19 cellular contexts compared by ENCODE assay signal in genomic region chr6:6924708-6925107, GRCh38.
DNase-seq lines count a peak whose midpoint lies in the region; ATAC-seq and TF ChIP-seq lines count a peak whose summit lies in the region.
"Had no signal": no experiment of that assay in that cellular context is flagged by ENCODE, and none has a peak within 500 bp of the region (broad histone marks: within the 10 kb centered on the region; RNA-seq: fewer than 3 reads in every experiment).

No MANE protein-coding gene starts in this region.

- H3K4me3 ChIP-seq in WERI-Rb-1 (ENCODE audit: low read depth, low read length) = no peak overlapping the region
- H3K4me3 ChIP-seq in esophagus squamous epithelium = no peak overlapping the region
- no peak overlapping the region for H3K4me3 ChIP-seq in psoas muscle
- no peak overlapping the region for H3K4me3 ChIP-seq in subcutaneous abdominal adipose tissue (ENCODE audit: low read depth in 1 of 5, low read length in 5 of 5)
- H3K4me3 ChIP-seq in lower lobe of right lung = no peak overlapping the region
- H3K4me3 ChIP-seq: BLaER1 treated with 17β-estradiol and CSF1 and Interleukin-3, amounts not matched to agents 10 nM and 100 nM; GM23338 had no signal

- intact Hi-C loops in esophagus squamous epithelium (cut with DNase I) (no loop called here), psoas muscle (cut with DNase I) (loop anchor here (5.0 to 10.0 kb wide), 7 partner anchors 32 to 310 kb away; no protein-coding TSS in a partner anchor), lower lobe of right lung (cut with DNase I) (no loop called here)

- no peak overlapping the region for H3K9ac ChIP-seq in subcutaneous abdominal adipose tissue (ENCODE audit: low read length in 5 of 5)
- H3K9ac ChIP-seq: BLaER1 treated with 17β-estradiol and CSF1 and Interleukin-3, amounts not matched to agents 10 nM and 100 nM had no signal

- H3K27me3 ChIP-seq in WERI-Rb-1 (ENCODE audit: insufficient read depth, low read depth, severe bottlenecking) (no peaks in the 10 kb centered on the region), esophagus squamous epithelium (no peaks in the 10 kb centered on the region), psoas muscle (ENCODE audit: insufficient read depth in 3 of 3, low read length in 2 of 3) (no peaks in the 10 kb centered on the region), subcutaneous abdominal adipose tissue (ENCODE audit: control insufficient read depth in 5 of 5, insufficient read depth in 4 of 5, low read length in 5 of 5) (no peaks in the 10 kb centered on the region), lower lobe of right lung (ENCODE audit: low read depth) (no peaks in the 10 kb centered on the region)
- H3K27me3 ChIP-seq: BE2C; BLaER1 treated with 17β-estradiol and CSF1 and Interleukin-3, amounts not matched to agents 10 nM and 100 nM had no signal

- TF ChIP-seq POLR2A in esophagus squamous epithelium (IDR thresholded peaks at IDR 0.05) = no peak

- H3K36me3 ChIP-seq in WERI-Rb-1 (no peaks in the 10 kb centered on the region), esophagus squamous epithelium (no peaks in the 10 kb centered on the region), psoas muscle (ENCODE audit: insufficient read depth in 1 of 2, low read depth in 1 of 2) (no peaks in the 10 kb centered on the region), subcutaneous abdominal adipose tissue (ENCODE audit: control insufficient read depth in 5 of 5, insufficient read depth in 5 of 5, low read length in 5 of 5) (no peaks in the 10 kb centered on the region), lower lobe of right lung (no peaks in the 10 kb centered on the region)
- H3K36me3 ChIP-seq: BE2C; BLaER1 treated with 17β-estradiol and CSF1 and Interleukin-3, amounts not matched to agents 10 nM and 100 nM had no signal

- WGBS in esophagus squamous epithelium, 2 donors = 88 to 96% methylated on average over 5 of the region's 5 CpGs
- WGBS in psoas muscle, 3 donors = 78 to 84% (median 78%) methylated on average over 5 of the region's 5 CpGs

- DNase-seq in WERI-Rb-1 (peak; percentile 62), esophagus squamous epithelium (lab: John Stamatoyannopoulos, UW) (no peak), psoas muscle (peak; percentile 34 to 70), AG08396 (ENCODE audit: low spot score) (no peak), lower lobe of right lung (no peak)
- DNase-seq: AML-193; BE2C; CD4-positive, alpha-beta T cell; CD8-positive, alpha-beta memory T cell; DMS 273 treated with DMSO at 0.1 percent for 48 hours; DMS79; GF-D8; H9 had no signal

- peaks cover 17 to 72% (median 26%) of the 10 kb centered on the region in 3 donors for H3K4me1 ChIP-seq in esophagus squamous epithelium
- peaks cover 46% of the 10 kb centered on the region for H3K4me1 ChIP-seq in psoas muscle
- H3K4me1 ChIP-seq in subcutaneous abdominal adipose tissue (ENCODE audit: control insufficient read depth in 5 of 5, insufficient read depth in 5 of 5, low read length in 5 of 5) = peaks cover 6 to 56% (median 34%) of the 10 kb centered on the region in 5 donors
- H3K4me1 ChIP-seq in lower lobe of right lung = no peaks in the 10 kb centered on the region
- H3K4me1 ChIP-seq: BE2C had no signal

- ATAC-seq in psoas muscle (peak; percentile 14 to 46 (median 37)), lower lobe of right lung (no peak), HG02678 (IDR thresholded peaks at IDR 0.05; ENCODE audit: unreplicated experiment) (no peak)
- ATAC-seq: GM23338, HCT116 had no signal

- H3K27ac ChIP-seq in WERI-Rb-1 = peak overlapping the region; percentile 82
- peak overlapping the region in 3 of 4 donors; percentile 40 to 87 (median 84) for H3K27ac ChIP-seq in esophagus squamous epithelium
- H3K27ac ChIP-seq in psoas muscle = peak overlapping the region; percentile 93
- peak overlapping the region; percentile 83 for H3K27ac ChIP-seq in subcutaneous abdominal adipose tissue (ENCODE audit: low read depth, low read length)
- H3K27ac ChIP-seq in lower lobe of right lung = no peak overlapping the region
- H3K27ac ChIP-seq: 22Rv1; BLaER1 treated with 17β-estradiol and CSF1 and Interleukin-3, amounts not matched to agents 10 nM and 100 nM had no signal

- H3K9me3 ChIP-seq in WERI-Rb-1 (ENCODE audit: severe bottlenecking) (peaks cover 15% of the 10 kb centered on the region), esophagus squamous epithelium (no peaks in the 10 kb centered on the region), psoas muscle (no peaks in the 10 kb centered on the region), subcutaneous abdominal adipose tissue (ENCODE audit: control insufficient read depth in 5 of 5, low read length in 5 of 5) (no peaks in the 10 kb centered on the region), lower lobe of right lung (no peaks in the 10 kb centered on the region)
- H3K9me3 ChIP-seq: BE2C had no signal

- TF ChIP-seq CTCF in WERI-Rb-1 (IDR thresholded peaks at IDR 0.05; ENCODE audit: low read depth, low read length) = no peak
- TF ChIP-seq CTCF in esophagus squamous epithelium (IDR thresholded peaks at IDR 0.05) = no peak
- no peak for TF ChIP-seq CTCF in psoas muscle (IDR thresholded peaks at IDR 0.05)
- TF ChIP-seq CTCF in lower lobe of right lung (IDR thresholded peaks at IDR 0.05) = no peak

Comparison
In these comparisons a context has a peak if more than half of its experiments do, and no peak if none do; other contexts are left out.
1. DNase-seq: peak in WERI-Rb-1 (single experiment) and psoas muscle (2 of 2); none in esophagus squamous epithelium (single experiment), AG08396 (single experiment) and lower lobe of right lung (single experiment).
2. ATAC-seq: peak in psoas muscle (4 of 4); none in lower lobe of right lung (0 of 2) and HG02678 (single experiment).
3. intact Hi-C loops: an anchor here in psoas muscle (5.0 to 10.0 kb wide); none called in esophagus squamous epithelium and lower lobe of right lung.